ENCODE assay signal across 33 cellular contexts in genomic region chr2:114631146-114631545, GRCh38.
"Had no signal": no experiment of that assay in that cellular context is flagged by ENCODE, and none has a peak within 500 bp of the region (broad histone marks: within the 10 kb centered on the region; RNA-seq: fewer than 3 reads in every experiment).

No MANE protein-coding gene starts in this region.

- H3K4me1 ChIP-seq: esophagus muscularis mucosa, foreskin keratinocyte, gastrocnemius medialis, heart right ventricle had no signal

- H3K9me3 ChIP-seq: esophagus muscularis mucosa, gastrocnemius medialis had no signal

- H3K4me3 ChIP-seq: coronary artery, dorsolateral prefrontal cortex, esophagus muscularis mucosa, gastrocnemius medialis, heart right ventricle had no signal

- H3K4me3 Mint-ChIP-seq: activated CD4-positive, alpha-beta memory T cell treated with anti-CD3 and anti-CD28 coated beads for 36 hours; activated CD4-positive, alpha-beta T cell treated with anti-CD3 and anti-CD28 coated beads for 36 hours; activated CD4-positive, alpha-beta T cell treated with anti-CD3 and anti-CD28 coated beads, Interleukin-2, amount 10 ng/mL, durations not matched to agents 24 days and 14 days; activated CD8-positive, alpha-beta T cell treated with anti-CD3 and anti-CD28 coated beads, Interleukin-2, amount 10 ng/mL, durations not matched to agents 7 days and 5 days; activated naive CD4-positive, alpha-beta T cell treated with anti-CD3 and anti-CD28 coated beads, Interleukin-2, amount 10 ng/mL, durations not matched to agents 7 days and 5 days; activated T-cell treated with anti-CD3 and anti-CD28 coated beads, Interleukin-2, amount 50 U/mL, for 24 hours; activated T-cell treated with anti-CD3 and anti-CD28 coated beads, Interleukin-2, amount 50 U/mL, for 72 hours; central memory CD8-positive, alpha-beta T cell; dendritic cell treated with granulocyte-macrophage colony-stimulating factor and Interleukin-4, amounts not matched to agents 40 ng/mL and 50 ng/mL, for 4 days; T-helper 17 cell; T-helper 2 cell treated with Interferon-gamma antibody and Interleukin-4, amounts not matched to agents 5 μg/mL and 100 μg/mL, for 36 hours had no signal

- DNase-seq: activated CD4-positive, alpha-beta memory T cell treated with anti-CD3 and anti-CD28 coated beads for 36 hours; activated CD4-positive, alpha-beta T cell treated with anti-CD3 and anti-CD28 coated beads for 36 hours; activated CD4-positive, alpha-beta T cell treated with anti-CD3 and anti-CD28 coated beads, Interleukin-2, amount 10 ng/mL, durations not matched to agents 24 days and 14 days; activated CD4-positive, CD25-positive, alpha-beta regulatory T cell; activated CD4-positive, CD25-positive, alpha-beta regulatory T cell treated with anti-CD3 and anti-CD28 coated beads, Interleukin-2, amount 50 U/mL, for 72 hours; activated CD8-positive, alpha-beta memory T cell treated with anti-CD3 and anti-CD28 coated beads, Interleukin-2, amount 50 U/mL, for 48 hours; activated CD8-positive, alpha-beta T cell treated with anti-CD3 and anti-CD28 coated beads, Interleukin-2, amount 10 ng/mL, durations not matched to agents 7 days and 5 days; activated gamma-delta T cell; activated naive CD4-positive, alpha-beta T cell; activated naive CD4-positive, alpha-beta T cell treated with anti-CD3 and anti-CD28 coated beads, Interleukin-2, amount 10 ng/mL, durations not matched to agents 7 days and 5 days; activated T-cell treated with anti-CD3 and anti-CD28 coated beads for 4 hours; activated T-cell treated with anti-CD3 and anti-CD28 coated beads, Interleukin-2, amount 50 U/mL, for 24 hours; activated T-cell treated with anti-CD3 and anti-CD28 coated beads, Interleukin-2, amount 50 U/mL, for 72 hours; amniotic stem cell; anterior cingulate cortex; brain microvascular endothelial cell; dorsolateral prefrontal cortex; effector memory CD4-positive, alpha-beta T cell; erythroblast; foreskin keratinocyte; gastrocnemius medialis; glutamatergic neuron; heart right ventricle; T-helper 1 cell; T-helper 17 cell; T1000; WERI-Rb-1 had no signal

- H3K9me3 Mint-ChIP-seq: activated CD4-positive, alpha-beta T cell treated with anti-CD3 and anti-CD28 coated beads, Interleukin-2, amount 10 ng/mL, durations not matched to agents 24 days and 14 days; activated naive CD4-positive, alpha-beta T cell treated with anti-CD3 and anti-CD28 coated beads, Interleukin-2, amount 10 ng/mL, durations not matched to agents 7 days and 5 days; activated naive CD4-positive, alpha-beta T cell treated with anti-CD3 and anti-CD28 coated beads, Interleukin-2, amount 50 U/mL, for 72 hours; activated T-cell treated with anti-CD3 and anti-CD28 coated beads, Interleukin-2, amount 50 U/mL, for 72 hours; central memory CD8-positive, alpha-beta T cell; dendritic cell treated with granulocyte-macrophage colony-stimulating factor and Interleukin-4, amounts not matched to agents 40 ng/mL and 50 ng/mL, for 4 days; T-helper 2 cell treated with Interferon-gamma antibody and Interleukin-4, amounts not matched to agents 5 μg/mL and 100 μg/mL, for 36 hours had no signal

- H3K27ac ChIP-seq: brain microvascular endothelial cell, coronary artery, dorsolateral prefrontal cortex, esophagus muscularis mucosa, foreskin keratinocyte, gastrocnemius medialis, heart right ventricle, WERI-Rb-1 had no signal

- H3K27me3 Mint-ChIP-seq: activated CD4-positive, alpha-beta memory T cell treated with anti-CD3 and anti-CD28 coated beads for 36 hours; activated CD4-positive, alpha-beta T cell treated with anti-CD3 and anti-CD28 coated beads for 36 hours; activated CD4-positive, alpha-beta T cell treated with anti-CD3 and anti-CD28 coated beads, Interleukin-2, amount 10 ng/mL, durations not matched to agents 24 days and 14 days; activated naive CD4-positive, alpha-beta T cell treated with anti-CD3 and anti-CD28 coated beads, Interleukin-2, amount 10 ng/mL, durations not matched to agents 7 days and 5 days; activated T-cell treated with anti-CD3 and anti-CD28 coated beads, Interleukin-2, amount 50 U/mL, for 24 hours; central memory CD8-positive, alpha-beta T cell; dendritic cell treated with granulocyte-macrophage colony-stimulating factor and Interleukin-4, amounts not matched to agents 40 ng/mL and 50 ng/mL, for 4 days; T-helper 17 cell had no signal

- H3K4me1 Mint-ChIP-seq: activated CD4-positive, alpha-beta T cell treated with anti-CD3 and anti-CD28 coated beads for 36 hours; activated CD4-positive, alpha-beta T cell treated with anti-CD3 and anti-CD28 coated beads, Interleukin-2, amount 10 ng/mL, durations not matched to agents 24 days and 14 days; activated naive CD4-positive, alpha-beta T cell treated with anti-CD3 and anti-CD28 coated beads, Interleukin-2, amount 10 ng/mL, durations not matched to agents 7 days and 5 days; central memory CD8-positive, alpha-beta T cell; T-helper 17 cell had no signal

- H3K27ac Mint-ChIP-seq: activated CD4-positive, alpha-beta memory T cell treated with anti-CD3 and anti-CD28 coated beads for 36 hours; activated CD4-positive, alpha-beta T cell treated with anti-CD3 and anti-CD28 coated beads for 36 hours; activated CD4-positive, alpha-beta T cell treated with anti-CD3 and anti-CD28 coated beads, Interleukin-2, amount 10 ng/mL, durations not matched to agents 24 days and 14 days; activated CD8-positive, alpha-beta T cell treated with anti-CD3 and anti-CD28 coated beads, Interleukin-2, amount 10 ng/mL, durations not matched to agents 7 days and 5 days; activated naive CD4-positive, alpha-beta T cell treated with anti-CD3 and anti-CD28 coated beads, Interleukin-2, amount 10 ng/mL, durations not matched to agents 7 days and 5 days; activated naive CD4-positive, alpha-beta T cell treated with anti-CD3 and anti-CD28 coated beads, Interleukin-2, amount 50 U/mL, for 72 hours; activated T-cell treated with anti-CD3 and anti-CD28 coated beads, Interleukin-2, amount 50 U/mL, for 24 hours; activated T-cell treated with anti-CD3 and anti-CD28 coated beads, Interleukin-2, amount 50 U/mL, for 72 hours; dendritic cell treated with granulocyte-macrophage colony-stimulating factor and Interleukin-4, amounts not matched to agents 40 ng/mL and 50 ng/mL, for 4 days; T-helper 17 cell; T-helper 2 cell treated with Interferon-gamma antibody and Interleukin-4, amounts not matched to agents 5 μg/mL and 100 μg/mL, for 36 hours had no signal

- H3K36me3 ChIP-seq: brain microvascular endothelial cell, esophagus muscularis mucosa, gastrocnemius medialis, heart right ventricle, WERI-Rb-1 had no signal

- ATAC-seq: activated CD4-positive, alpha-beta T cell treated with anti-CD3 and anti-CD28 coated beads for 36 hours; activated CD8-positive, alpha-beta T cell treated with anti-CD3 and anti-CD28 coated beads, Interleukin-2, amount 10 ng/mL, durations not matched to agents 7 days and 5 days; activated naive CD4-positive, alpha-beta T cell treated with anti-CD3 and anti-CD28 coated beads, Interleukin-2, amount 50 U/mL, for 72 hours; activated T-cell treated with anti-CD3 and anti-CD28 coated beads, Interleukin-2, amount 50 U/mL, for 72 hours; foreskin keratinocyte; gastrocnemius medialis; heart right ventricle; T-helper 17 cell had no signal

- H3K36me3 Mint-ChIP-seq: activated CD4-positive, alpha-beta memory T cell treated with anti-CD3 and anti-CD28 coated beads for 36 hours; activated naive CD4-positive, alpha-beta T cell treated with anti-CD3 and anti-CD28 coated beads, Interleukin-2, amount 10 ng/mL, durations not matched to agents 7 days and 5 days; activated naive CD4-positive, alpha-beta T cell treated with anti-CD3 and anti-CD28 coated beads, Interleukin-2, amount 50 U/mL, for 72 hours had no signal

- H3K27me3 ChIP-seq: brain microvascular endothelial cell, dorsolateral prefrontal cortex, esophagus muscularis mucosa, foreskin keratinocyte, gastrocnemius medialis, heart right ventricle had no signal
